Comparison of ENCODE assay signal across 11 cellular contexts in genomic region chrX:113384628-113385027, GRCh38.
A peak's percentile ranks its signal among the peaks of the same experiment; 100 is the strongest.
DNase-seq lines count a peak whose midpoint lies in the region; ATAC-seq and TF ChIP-seq lines count a peak whose summit lies in the region.
"Had no signal": no experiment of that assay in that cellular context is flagged by ENCODE, and none has a peak within 500 bp of the region (broad histone marks: within the 10 kb centered on the region; RNA-seq: fewer than 3 reads in every experiment).

No MANE protein-coding gene starts in this region.

- DNase-seq in EH (ENCODE audit: low read depth) (peak; percentile 45), RKO (ENCODE audit: low spot score) (peak; percentile 12), fibroblast of peridontal ligament (ENCODE audit: extremely low read depth) (peak; percentile 67), omental fat pad (ENCODE audit: low spot score) (no peak), GM10248 (ENCODE audit: extremely low spot score) (no peak)
- DNase-seq: activated CD4-positive, alpha-beta T cell treated with anti-CD3 and anti-CD28 coated beads, Interleukin-2, amount 50 U/mL, for 1 hour; activated effector memory CD4-positive, alpha-beta T cell treated with anti-CD3 and anti-CD28 coated beads, Interleukin-2, amount 50 U/mL, for 16 hours; COR-L47 had no signal

- CTCF ChIA-PET in GM10248 (lab: Yijun Ruan, JAX), result no interaction called here

- TF ChIP-seq CTCF in omental fat pad (IDR thresholded peaks at IDR 0.05) (no peak), GM10248 (IDR thresholded peaks at IDR 0.05; ENCODE audit: control extremely low read depth, extremely low read depth, low read depth, missing control alignments) (no peak)

- POLR2A ChIA-PET in GM10248 (lab: Yijun Ruan, JAX), result no interaction called here

- ATAC-seq in omental fat pad (ENCODE audit: low FRiP score), result peak; percentile 91
- ATAC-seq in GM21381 (IDR thresholded peaks at IDR 0.05; ENCODE audit: unreplicated experiment), result no peak
- no peak for ATAC-seq in GM19035 (IDR thresholded peaks at IDR 0.05; ENCODE audit: unreplicated experiment)
- no peak for ATAC-seq in GM21367 (IDR thresholded peaks at IDR 0.05; ENCODE audit: unreplicated experiment)

Comparison
In these comparisons a context has a peak if more than half of its experiments do, and no peak if none do; other contexts are left out.
1. DNase-seq: peak in EH (single experiment), RKO (single experiment) and fibroblast of peridontal ligament (single experiment); none in omental fat pad (single experiment) and GM10248 (single experiment).